ENCODE assay signal across 18 cellular contexts in genomic region chr1:240314845-240315746, GRCh38.
A peak's percentile ranks its signal among the peaks of the same experiment; 100 is the strongest.
DNase-seq lines count a peak whose midpoint lies in the region; ATAC-seq and TF ChIP-seq lines count a peak whose summit lies in the region.
"Had no signal": no experiment of that assay in that cellular context is flagged by ENCODE, and none has a peak within 500 bp of the region (broad histone marks: within the 10 kb centered on the region; RNA-seq: fewer than 3 reads in every experiment).

No MANE protein-coding gene starts in this region.

- no peak for TF ChIP-seq POLR2A in sigmoid colon (IDR thresholded peaks at IDR 0.05)

- H3K36me3 ChIP-seq in BJ (ENCODE audit: control insufficient read depth, insufficient read depth, low read length) (no peaks in the 10 kb centered on the region), sigmoid colon (no peaks in the 10 kb centered on the region)
- H3K36me3 ChIP-seq: adrenal gland had no signal

- no peak for TF ChIP-seq CTCF in BJ (IDR thresholded peaks at IDR 0.05; ENCODE audit: insufficient read depth, low read depth, low read length)
- no peak for TF ChIP-seq CTCF in VCaP (conservative IDR thresholded peaks at IDR 0.05)
- no peak for TF ChIP-seq CTCF in fibroblast of the aortic adventitia (IDR thresholded peaks at IDR 0.05; ENCODE audit: insufficient read depth, low read length)
- no peak for TF ChIP-seq CTCF in sigmoid colon (IDR thresholded peaks at IDR 0.05)
- no peak for TF ChIP-seq CTCF in activated CD8-positive, alpha-beta T cell treated with anti-CD3 and anti-CD28 coated beads for 36 hours (IDR thresholded peaks at IDR 0.05)

- DNase-seq in BJ (ENCODE audit: low read depth) (peak; percentile 47), fibroblast of the aortic adventitia (ENCODE audit: low read depth) (peak; percentile 78), sigmoid colon (no peak), NCI-H2081 treated with DMSO at 0.1 percent for 48 hours (lab: John Stamatoyannopoulos, UW) (no peak)
- DNase-seq in activated CD8-positive, alpha-beta T cell treated with anti-CD3 and anti-CD28 coated beads for 36 hours, result no peak
- no peak for DNase-seq in stimulated activated naive CD8-positive, alpha-beta T cell treated with anti-CD3 and anti-CD28 coated beads, Interleukin-15, amount 100 ng/mL, for 72 hours
- DNase-seq: activated gamma-delta T cell; adrenal gland; DMS79; glutamatergic neuron; NCI-H1048; NCI-H1930; NCI-H510A; stimulated activated CD4-positive, alpha-beta T cell treated with anti-CD3 and anti-CD28 coated beads, Interleukin-15, amount 100 ng/mL, for 24 hours; WERI-Rb-1 had no signal

- no peak for ATAC-seq in activated CD8-positive, alpha-beta T cell treated with anti-CD3 and anti-CD28 coated beads for 36 hours
- ATAC-seq in stimulated activated naive CD8-positive, alpha-beta T cell treated with anti-CD3 and anti-CD28 coated beads, Interleukin-15, amount 100 ng/mL, for 72 hours, result no peak
- no peak for ATAC-seq in GM21825 (IDR thresholded peaks at IDR 0.05; ENCODE audit: unreplicated experiment)

- H3K9me3 Mint-ChIP-seq in activated CD8-positive, alpha-beta T cell treated with anti-CD3 and anti-CD28 coated beads for 36 hours, result no peaks in the 10 kb centered on the region
- peaks cover 0 to 11% of the 10 kb centered on the region in 2 donors for H3K9me3 Mint-ChIP-seq in stimulated activated naive CD8-positive, alpha-beta T cell treated with anti-CD3 and anti-CD28 coated beads, Interleukin-15, amount 100 ng/mL, for 72 hours

- no peaks in the 10 kb centered on the region for H3K4me1 Mint-ChIP-seq in activated CD8-positive, alpha-beta T cell treated with anti-CD3 and anti-CD28 coated beads for 36 hours (ENCODE audit: low read depth)
- no peaks in the 10 kb centered on the region for H3K4me1 Mint-ChIP-seq in stimulated activated naive CD8-positive, alpha-beta T cell treated with anti-CD3 and anti-CD28 coated beads, Interleukin-15, amount 100 ng/mL, for 72 hours

- peaks cover 0 to 53% (median 26%) of the 10 kb centered on the region in 4 donors for H3K4me1 ChIP-seq in sigmoid colon
- H3K4me1 ChIP-seq: adrenal gland had no signal

- intact Hi-C loops in sigmoid colon (cut with DNase I), result no loop called here
- intact Hi-C loops in activated CD8-positive, alpha-beta T cell treated with anti-CD3 and anti-CD28 coated beads for 36 hours (cut with micrococcal nuclease), result no loop called here

- H3K27ac ChIP-seq in VCaP (peak overlapping the region; percentile 17), sigmoid colon (peak overlapping the region; percentile 56 to 75 (median 69))
- H3K27ac ChIP-seq: adrenal gland, KMS-11, WERI-Rb-1 had no signal

- CTCF ChIA-PET in BJ (lab: Yijun Ruan, JAX), result interaction anchor here (1.9 kb wide), 1 partner anchor 287 kb away, joined by 4 read pairs; no protein-coding TSS in a partner anchor
- CTCF ChIA-PET in activated CD8-positive, alpha-beta T cell treated with anti-CD3 and anti-CD28 coated beads for 36 hours (lab: Charles Lee), result no interaction called here

- H3K27me3 Mint-ChIP-seq in activated CD8-positive, alpha-beta T cell treated with anti-CD3 and anti-CD28 coated beads for 36 hours, result no peaks in the 10 kb centered on the region
- H3K27me3 Mint-ChIP-seq in stimulated activated naive CD8-positive, alpha-beta T cell treated with anti-CD3 and anti-CD28 coated beads, Interleukin-15, amount 100 ng/mL, for 72 hours, result no peaks in the 10 kb centered on the region

- TF ChIP-seq EP300 in sigmoid colon (IDR thresholded peaks at IDR 0.05), result no peak

- H3K4me3 Mint-ChIP-seq in activated CD8-positive, alpha-beta T cell treated with anti-CD3 and anti-CD28 coated beads for 36 hours, result no peak overlapping the region
- H3K4me3 Mint-ChIP-seq in stimulated activated naive CD8-positive, alpha-beta T cell treated with anti-CD3 and anti-CD28 coated beads, Interleukin-15, amount 100 ng/mL, for 72 hours, result no peak overlapping the region

- no peaks in the 10 kb centered on the region for H3K9me3 ChIP-seq in sigmoid colon
- H3K9me3 ChIP-seq: adrenal gland had no signal

- POLR2A ChIA-PET in BJ (lab: Charles Lee), result interaction anchor here (0.5 kb wide), 1 partner anchor 129 kb away, joined by 7 read pairs; no protein-coding TSS in a partner anchor
- POLR2A ChIA-PET in activated CD8-positive, alpha-beta T cell treated with anti-CD3 and anti-CD28 coated beads for 36 hours (lab: Charles Lee), result no interaction called here

- H3K27me3 ChIP-seq in BJ (ENCODE audit: control insufficient read depth, insufficient read depth, low read length) (no peaks in the 10 kb centered on the region), sigmoid colon (no peaks in the 10 kb centered on the region)
- H3K27me3 ChIP-seq: adrenal gland had no signal

- H3K36me3 Mint-ChIP-seq in activated CD8-positive, alpha-beta T cell treated with anti-CD3 and anti-CD28 coated beads for 36 hours (ENCODE audit: low read depth), result no peaks in the 10 kb centered on the region

- no peak overlapping the region for H3K27ac Mint-ChIP-seq in activated CD8-positive, alpha-beta T cell treated with anti-CD3 and anti-CD28 coated beads for 36 hours
- H3K27ac Mint-ChIP-seq in stimulated activated naive CD8-positive, alpha-beta T cell treated with anti-CD3 and anti-CD28 coated beads, Interleukin-15, amount 100 ng/mL, for 72 hours, result no peak overlapping the region

- H3K4me3 ChIP-seq in BJ (ENCODE audit: low read depth, low read length) (no peak overlapping the region), fibroblast of the aortic adventitia (ENCODE audit: low read depth, low read length) (no peak overlapping the region), sigmoid colon (no peak overlapping the region)
- H3K4me3 ChIP-seq: adrenal gland had no signal

- WGBS in sigmoid colon, 2 donors, result 62 to 73% methylated on average over 3 of the region's 3 CpGs

Comparison
In these comparisons a context has a peak if more than half of its experiments do, and no peak if none do; other contexts are left out.
1. DNase-seq: peak in BJ (single experiment) and fibroblast of the aortic adventitia (single experiment); none in sigmoid colon (single experiment), NCI-H2081 treated with DMSO at 0.1 percent for 48 hours (single experiment), activated CD8-positive, alpha-beta T cell treated with anti-CD3 and anti-CD28 coated beads for 36 hours (single experiment) and stimulated activated naive CD8-positive, alpha-beta T cell treated with anti-CD3 and anti-CD28 coated beads, Interleukin-15, amount 100 ng/mL, for 72 hours (0 of 2).